In genomic region chr4:95021099-95021498, GRCh38 we compare ENCODE assay signal across 29 cellular contexts.
"Had no signal": no experiment of that assay in that cellular context is flagged by ENCODE, and none has a peak within 500 bp of the region (broad histone marks: within the 10 kb centered on the region; RNA-seq: fewer than 3 reads in every experiment).

No MANE protein-coding gene starts in this region.

- FAIRE-seq: endothelial cell of umbilical vein, islet of Langerhans, keratinocyte had no signal

- H3K4me3 ChIP-seq: coronary artery, esophagus squamous epithelium, gastrocnemius medialis, heart left ventricle, hepatocyte, left lung, lower lobe of right lung, mucosa of descending colon had no signal

- H3K4me3 Mint-ChIP-seq: immature natural killer cell; mesothelial cell of epicardium; naive B cell; naive thymus-derived CD8-positive, alpha-beta T cell had no signal

- H3K36me3 Mint-ChIP-seq: immature natural killer cell; mesothelial cell of epicardium; naive B cell; naive thymus-derived CD8-positive, alpha-beta T cell had no signal

- H3K4me2 ChIP-seq: hepatocyte had no signal

- H3K9me3 ChIP-seq: esophagus squamous epithelium, gastrocnemius medialis, heart left ventricle, left lung, lower lobe of right lung, mucosa of descending colon had no signal

- ATAC-seq: esophagus mucosa; gastrocnemius medialis; heart left ventricle; left cardiac atrium; left lung; left ventricle myocardium superior; lower lobe of right lung; mucosa of descending colon; naive thymus-derived CD8-positive, alpha-beta T cell had no signal

- H3K27me3 Mint-ChIP-seq: naive B cell; naive thymus-derived CD8-positive, alpha-beta T cell had no signal

- H3K9me3 Mint-ChIP-seq: mesothelial cell of epicardium had no signal

- H3K27ac ChIP-seq: coronary artery, dorsolateral prefrontal cortex, epithelial cell of prostate, esophagus squamous epithelium, gastrocnemius medialis, heart left ventricle, hepatocyte, left lung, lower lobe of right lung had no signal

- H3K27ac Mint-ChIP-seq: immature natural killer cell; mesothelial cell of epicardium; naive B cell; naive thymus-derived CD8-positive, alpha-beta T cell had no signal

- H3K36me3 ChIP-seq: esophagus squamous epithelium, gastrocnemius medialis, heart left ventricle, left lung, lower lobe of right lung had no signal

- DNase-seq: dermis blood vessel endothelial cell; dorsolateral prefrontal cortex; effector CD4-positive, alpha-beta T cell; effector memory CD4-positive, alpha-beta T cell; erythroblast; esophagus squamous epithelium; foreskin fibroblast; foreskin melanocyte; gastrocnemius medialis; glutamatergic neuron; heart left ventricle; hypothalamus; immature natural killer cell; left cardiac atrium; left lung; left ventricle myocardium superior; lower lobe of right lung; mesenchymal stem cell; mucosa of descending colon; naive B cell; naive thymus-derived CD8-positive, alpha-beta T cell had no signal

- H3K4me1 Mint-ChIP-seq: immature natural killer cell; naive B cell; naive thymus-derived CD8-positive, alpha-beta T cell had no signal

- H3K4me1 ChIP-seq: esophagus squamous epithelium, gastrocnemius medialis, heart left ventricle, left lung, lower lobe of right lung had no signal
